ENCODE assay signal across 15 cellular contexts in genomic region chr6:155084431-155085123, GRCh38.
DNase-seq lines count a peak whose midpoint lies in the region; ATAC-seq, FAIRE-seq and TF ChIP-seq lines count a peak whose summit lies in the region.
"Had no signal": no experiment of that assay in that cellular context is flagged by ENCODE, and none has a peak within 500 bp of the region (broad histone marks: within the 10 kb centered on the region; RNA-seq: fewer than 3 reads in every experiment).

No MANE protein-coding gene starts in this region.

- POLR2A ChIA-PET in Panc1 (lab: Charles Lee): no interaction called here

- TF ChIP-seq CTCF in Panc1 (IDR thresholded peaks at IDR 0.05): no peak
- no peak for TF ChIP-seq CTCF in epithelial cell of esophagus (IDR thresholded peaks at IDR 0.05; ENCODE audit: insufficient read depth, low read depth, low read length, missing control alignments)
- no peak for TF ChIP-seq CTCF in pancreas (IDR thresholded peaks at IDR 0.05)

- H3K27ac ChIP-seq in Panc1 (ENCODE audit: low read length) (0 out of 2 replicates have a peak overlapping the region, but pooled peaks have one; percentile 36), pancreas (peak overlapping the region; percentile 32 to 81 (median 71))
- H3K27ac ChIP-seq in effector memory CD4-positive, alpha-beta T cell (ENCODE audit: insufficient read depth, low read length, poor library complexity, severe bottlenecking): no peak overlapping the region
- H3K27ac ChIP-seq: heart right ventricle, right atrium auricular region had no signal

- no peaks in the 10 kb centered on the region for H3K9me3 ChIP-seq in Panc1 (ENCODE audit: control insufficient read depth, insufficient read depth, low read depth, low read length)
- H3K9me3 ChIP-seq in pancreas: no peaks in the 10 kb centered on the region
- H3K9me3 ChIP-seq in effector memory CD4-positive, alpha-beta T cell (ENCODE audit: control insufficient read depth, low read length): no peaks in the 10 kb centered on the region
- H3K9me3 ChIP-seq: heart right ventricle, right atrium auricular region had no signal

- WGBS in pancreas, 2 donors: 51 to 52% methylated on average over 4 of the region's 4 CpGs

- no TSS peak for BruUV-seq in Panc1 (replicated peaks; lab: Mats Ljungman, UMichigan)

- FAIRE-seq in pancreas (lab: Jason Lieb, UNC): no peak
- FAIRE-seq: endometrium had no signal

- in situ Hi-C loops in Panc1 (cut with HindIII; ENCODE audit: low pct_unique_long_range_greater_than_20kb, low sequenced_read_pairs): no loop called here

- H3K4me1 ChIP-seq in Panc1 (ENCODE audit: control insufficient read depth, insufficient read depth, low read length) (peaks cover 15% of the 10 kb centered on the region; the same call in 1 of the 2 replicates), pancreas (peaks cover 8 to 14% (median 10%) of the 10 kb centered on the region in 3 donors)
- H3K4me1 ChIP-seq in effector memory CD4-positive, alpha-beta T cell (ENCODE audit: control insufficient read depth, insufficient read depth, low read length, poor library complexity, severe bottlenecking): no peaks in the 10 kb centered on the region
- H3K4me1 ChIP-seq: right atrium auricular region had no signal

- no peaks in the 10 kb centered on the region for H3K27me3 ChIP-seq in Panc1 (ENCODE audit: control insufficient read depth, insufficient read depth, low read length)
- no peaks in the 10 kb centered on the region for H3K27me3 ChIP-seq in pancreas
- no peaks in the 10 kb centered on the region for H3K27me3 ChIP-seq in effector memory CD4-positive, alpha-beta T cell (replicated peaks; ENCODE audit: control insufficient read depth, insufficient read depth, low read length, poor library complexity, severe bottlenecking)
- H3K27me3 ChIP-seq: heart right ventricle, right atrium auricular region had no signal

- H3K4me3 ChIP-seq in Panc1 (ENCODE audit: low read depth in 2 of 2, low read length in 2 of 2) (no peak overlapping the region), epithelial cell of esophagus (ENCODE audit: low read length) (no peak overlapping the region), pancreas (no peak overlapping the region)
- no peak overlapping the region for H3K4me3 ChIP-seq in effector memory CD4-positive, alpha-beta T cell (ENCODE audit: insufficient read depth, low read depth, low read length, poor library complexity, severe bottlenecking)
- H3K4me3 ChIP-seq: heart right ventricle, right atrium auricular region had no signal

- ATAC-seq in Panc1: peak; percentile 23; the same call in 1 of the 2 replicates
- ATAC-seq in pancreas: peak; percentile 21 to 64 (median 46)
- ATAC-seq in GM18861 (IDR thresholded peaks at IDR 0.05; ENCODE audit: unreplicated experiment): no peak
- no peak for ATAC-seq in HG02610 (IDR thresholded peaks at IDR 0.05; ENCODE audit: unreplicated experiment)
- ATAC-seq: left lobe of liver had no signal

- intact Hi-C loops in Panc1 (cut with micrococcal nuclease; ENCODE audit: unreplicated experiment) (no loop called here), pancreas (cut with DNase I) (no loop called here)

- peak; percentile 44 for DNase-seq in Daoy (ENCODE audit: low read depth)
- DNase-seq in Panc1 (ENCODE audit: low read depth, low spot score): no peak
- peak; percentile 17 for DNase-seq in epithelial cell of esophagus (ENCODE audit: low read depth)
- no peak for DNase-seq in pancreas
- no peak for DNase-seq in globus pallidus (ENCODE audit: low spot score)
- DNase-seq in effector memory CD4-positive, alpha-beta T cell: no peak
- DNase-seq: activated CD4-positive, CD25-positive, alpha-beta regulatory T cell; heart right ventricle; NCI-H1694 treated with DMSO at 0.1 percent for 48 hours; NCI-H69 had no signal

- H3K36me3 ChIP-seq in Panc1 (ENCODE audit: control insufficient read depth, insufficient read depth, low read length) (no peaks in the 10 kb centered on the region), pancreas (no peaks in the 10 kb centered on the region)
- no peaks in the 10 kb centered on the region for H3K36me3 ChIP-seq in effector memory CD4-positive, alpha-beta T cell (ENCODE audit: control insufficient read depth, insufficient read depth, low read length)
- H3K36me3 ChIP-seq: heart right ventricle, right atrium auricular region had no signal

- CTCF ChIA-PET in Panc1 (lab: Charles Lee): no interaction called here

Comparison
In these comparisons a context has a peak if more than half of its experiments do, and no peak if none do; other contexts are left out.
1. DNase-seq: peak in Daoy (single experiment) and epithelial cell of esophagus (single experiment); none in Panc1 (single experiment), pancreas (0 of 6), globus pallidus (single experiment) and effector memory CD4-positive, alpha-beta T cell (0 of 3).
2. ATAC-seq: peak in Panc1 (single experiment) and pancreas (4 of 4); none in GM18861 (single experiment) and HG02610 (single experiment).